Comparison of ENCODE assay signal across 27 cellular contexts in genomic region chr12:79435742-79436141, GRCh38.
"Had no signal": no experiment of that assay in that cellular context is flagged by ENCODE, and none has a peak within 500 bp of the region (broad histone marks: within the 10 kb centered on the region; RNA-seq: fewer than 3 reads in every experiment).

No MANE protein-coding gene starts in this region.

- H3K27ac ChIP-seq: adrenal gland, cardiac muscle cell, KMS-11, SJSA1 had no signal

- H3K9ac ChIP-seq: KMS-11, SK-N-SH had no signal

- H3K9me3 ChIP-seq: adrenal gland, SJSA1, SK-N-SH had no signal

- H3K27me3 ChIP-seq: adrenal gland, cardiac muscle cell, SJSA1 had no signal

- H3K4me2 ChIP-seq: KMS-11, SK-N-SH had no signal

- ATAC-seq: activated CD4-positive, alpha-beta T cell treated with anti-CD3 and anti-CD28 coated beads for 36 hours; activated CD4-positive, CD25-positive, alpha-beta regulatory T cell treated with anti-CD3 and anti-CD28 coated beads, Interleukin-2, amount 50 U/mL, for 24 hours; activated CD8-positive, alpha-beta T cell treated with anti-CD3 and anti-CD28 coated beads, Interleukin-2, amount 10 ng/mL, durations not matched to agents 7 days and 5 days; activated naive CD4-positive, alpha-beta T cell treated with anti-CD3 and anti-CD28 coated beads, Interleukin-2, amount 50 U/mL, for 72 hours; activated T-cell treated with anti-CD3 and anti-CD28 coated beads, Interleukin-2, amount 50 U/mL, for 4 hours; Panc1 had no signal

- H3K36me3 ChIP-seq: adrenal gland, cardiac muscle cell, SJSA1 had no signal

- H3K4me3 ChIP-seq: adrenal gland, cardiac muscle cell, SJSA1 had no signal

- DNase-seq: activated CD4-positive, alpha-beta T cell treated with anti-CD3 and anti-CD28 coated beads for 36 hours; activated CD4-positive, alpha-beta T cell treated with anti-CD3 and anti-CD28 coated beads, Interleukin-2, amount 10 ng/mL, durations not matched to agents 7 days and 5 days; activated CD4-positive, alpha-beta T cell treated with anti-CD3 and anti-CD28 coated beads, Interleukin-2, amount 50 U/mL, for 48 hours; activated CD8-positive, alpha-beta T cell treated with anti-CD3 and anti-CD28 coated beads, Interleukin-2, amount 10 ng/mL, durations not matched to agents 7 days and 5 days; activated gamma-delta T cell treated with Interleukin-2 at 50 U/mL for 16 hours; activated naive CD4-positive, alpha-beta T cell treated with anti-CD3 and anti-CD28 coated beads for 36 hours; activated T-cell treated with anti-CD3 and anti-CD28 coated beads for 4 hours; activated T-cell treated with anti-CD3 and anti-CD28 coated beads, Interleukin-2, amount 50 U/mL, for 4 hours; adrenal gland; MM.1S; NCI-H1092 treated with DMSO at 0.1 percent for 48 hours; NCI-H1417; NCI-H146; NCI-H187; NCI-H2081; NCI-H2171 treated with DMSO at 0.1 percent for 48 hours; NCI-H2227 treated with DMSO at 0.1 percent for 48 hours; NCI-H446 treated with DMSO at 0.1 percent for 48 hours; NCI-H524; SHP77; SK-N-SH had no signal
